Comparison of ENCODE assay signal across 11 cellular contexts in genomic region chr12:53601296-53601847, GRCh38. TPM values are rescaled to one million over a fixed set of nuclear protein-coding genes. Genes with fewer than 3 reads are reported as not detected.
DNase-seq lines count a peak whose midpoint lies in the region; TF ChIP-seq lines count a peak whose summit lies in the region.
"Had no signal": no experiment of that assay in that cellular context is flagged by ENCODE, and none has a peak within 500 bp of the region (broad histone marks: within the 10 kb centered on the region; RNA-seq: fewer than 3 reads in every experiment).

No MANE protein-coding gene starts in this region.

- intact Hi-C loops in lower leg skin (cut with DNase I; ENCODE audit: low total_unique reads) = no loop called here

- peak overlapping the region; percentile 24 for H2AFZ ChIP-seq in osteoblast (ENCODE audit: low read length)

- H3K9me3 ChIP-seq in osteoblast (ENCODE audit: low read depth, low read length) = no peaks in the 10 kb centered on the region

- H3K27me3 ChIP-seq in osteoblast (ENCODE audit: insufficient read depth, low read length) = no peaks in the 10 kb centered on the region

- peak overlapping the region; percentile 23 for H3K4me3 ChIP-seq in osteoblast (ENCODE audit: insufficient read depth, low read length)
- H3K4me3 ChIP-seq in lower leg skin (ENCODE audit: low read depth, poor library complexity, severe bottlenecking) = no peak overlapping the region

- TF ChIP-seq POLR2A in lower leg skin (IDR thresholded peaks at IDR 0.05) = no peak

- WGBS in lower leg skin, 2 donors = 34 to 45% methylated on average over 12 of the region's 12 CpGs

- TF ChIP-seq CTCF in osteoblast (IDR thresholded peaks at IDR 0.05; ENCODE audit: extremely low read depth, low read depth, low read length) (no peak), lower leg skin (IDR thresholded peaks at IDR 0.05) (no peak)

- H3K36me3 ChIP-seq in osteoblast (ENCODE audit: insufficient read depth, low read length) = peaks cover 4% of the 10 kb centered on the region

- H3K4me1 ChIP-seq in osteoblast (ENCODE audit: insufficient read depth, low read length) = peaks cover 29% of the 10 kb centered on the region

- H4K20me1 ChIP-seq in osteoblast (ENCODE audit: insufficient read depth, low read length) = peaks cover 7% of the 10 kb centered on the region

- peak overlapping the region; percentile 63 for H3K4me2 ChIP-seq in osteoblast (ENCODE audit: insufficient read depth, low read length)

- DNase-seq in D341Med (ENCODE audit: low spot score) (peak; percentile 83), NCI-H774 (lab: John Stamatoyannopoulos, UW) (peak; percentile 66), germinal center (ENCODE audit: low spot score) (peak; percentile 34), osteoblast (ENCODE audit: insufficient read length, low spot score, missing footprints) (no peak), H4 (ENCODE audit: low spot score) (no peak), lower leg skin (ENCODE audit: low spot score in 2 of 2) (no peak), T1000 (lab: John Stamatoyannopoulos, UW) (no peak)
- no peak for DNase-seq in activated effector memory CD4-positive, alpha-beta T cell treated with anti-CD3 and anti-CD28 coated beads, Interleukin-2, amount 50 U/mL, for 16 hours
- DNase-seq: activated T-cell treated with anti-CD3 and anti-CD28 coated beads, Interleukin-2, amount 50 U/mL, for 1 hour; AML-193; IMR-90 had no signal

- H3K79me2 ChIP-seq in osteoblast (ENCODE audit: insufficient read depth, low read length) = peaks cover 62% of the 10 kb centered on the region

- H3K27ac ChIP-seq in osteoblast (ENCODE audit: low read depth, low read length) = no peak overlapping the region

RNA-seq across cellular contexts. Expression of gene ATF7, which starts 24.8 kb away (rescaled TPM):
- 14.4 and 17.4 TPM in 2 replicates for total RNA-seq in osteoblast
- 6.1 and 12.4 TPM in 2 replicates for total RNA-seq in H4 (2014; rRNA removed; shearing (Covaris generic))
- 10 to 100 TPM; 25.1 to 34.4 (median 29.0) TPM for total RNA-seq in lower leg skin

Comparison
In these comparisons a context has a peak if more than half of its experiments do, and no peak if none do; other contexts are left out.
1. DNase-seq: peak in D341Med (single experiment), NCI-H774 (single experiment) and germinal center (single experiment); none in osteoblast (single experiment), H4 (single experiment), lower leg skin (0 of 2), activated effector memory CD4-positive, alpha-beta T cell treated with anti-CD3 and anti-CD28 coated beads, Interleukin-2, amount 50 U/mL, for 16 hours (single experiment) and T1000 (single experiment).